8 cellular contexts compared by ENCODE assay signal in genomic region chr20:25697132-25697446, GRCh38. TPM values are rescaled to one million over a fixed set of nuclear protein-coding genes. Genes with fewer than 3 reads are reported as not detected.
DNase-seq lines count a peak whose midpoint lies in the region; ATAC-seq and TF ChIP-seq lines count a peak whose summit lies in the region.

No MANE protein-coding gene starts in this region.

- peaks cover 15% of the 10 kb centered on the region for H3K36me3 Mint-ChIP-seq in activated naive CD4-positive, alpha-beta T cell treated with anti-CD3 and anti-CD28 coated beads, Interleukin-2, amount 50 U/mL, for 24 hours
- H3K36me3 Mint-ChIP-seq in brain (peaks cover 46% of the 10 kb centered on the region), memory B cell (peaks cover 9% of the 10 kb centered on the region)

- TF ChIP-seq EP300 in upper lobe of left lung (IDR thresholded peaks at IDR 0.05), result no peak

- H3K36me3 ChIP-seq in upper lobe of left lung, result no peaks in the 10 kb centered on the region

- ATAC-seq in memory B cell (ENCODE audit: low read depth) (no peak), upper lobe of left lung (ENCODE audit: low FRiP score in 2 of 2) (no peak), GM19467 (IDR thresholded peaks at IDR 0.05; ENCODE audit: unreplicated experiment) (no peak)

- TF ChIP-seq POLR2A in upper lobe of left lung (IDR thresholded peaks at IDR 0.05), result no peak

- H3K27me3 Mint-ChIP-seq in activated naive CD4-positive, alpha-beta T cell treated with anti-CD3 and anti-CD28 coated beads, Interleukin-2, amount 50 U/mL, for 24 hours, result no peaks in the 10 kb centered on the region
- H3K27me3 Mint-ChIP-seq in brain, result no peaks in the 10 kb centered on the region
- H3K27me3 Mint-ChIP-seq in memory B cell, result no peaks in the 10 kb centered on the region

- no peak for TF ChIP-seq CTCF in brain (conservative IDR thresholded peaks at IDR 0.05)
- no peak for TF ChIP-seq CTCF in upper lobe of left lung (IDR thresholded peaks at IDR 0.05)

- H3K27ac Mint-ChIP-seq in activated naive CD4-positive, alpha-beta T cell treated with anti-CD3 and anti-CD28 coated beads, Interleukin-2, amount 50 U/mL, for 24 hours, result peak overlapping the region; percentile 87
- H3K27ac Mint-ChIP-seq in brain, result peak overlapping the region; percentile 96 to 98 (median 97)
- H3K27ac Mint-ChIP-seq in memory B cell, result peak overlapping the region; percentile 91

- whole genome bisulfite sequencing in upper lobe of left lung, 2 donors, result 0 to 1% methylated on average over 3 of the region's 3 CpGs

- peak overlapping the region; percentile 97 for H3K4me3 Mint-ChIP-seq in activated naive CD4-positive, alpha-beta T cell treated with anti-CD3 and anti-CD28 coated beads, Interleukin-2, amount 50 U/mL, for 24 hours
- H3K4me3 Mint-ChIP-seq in brain, result peak overlapping the region; percentile 91 to 98 (median 96)
- peak overlapping the region; percentile 98 for H3K4me3 Mint-ChIP-seq in memory B cell

- H3K9me3 Mint-ChIP-seq in activated naive CD4-positive, alpha-beta T cell treated with anti-CD3 and anti-CD28 coated beads, Interleukin-2, amount 50 U/mL, for 24 hours, result peaks cover 8% of the 10 kb centered on the region
- H3K9me3 Mint-ChIP-seq in brain (peaks cover 22 to 41% (median 30%) of the 10 kb centered on the region in 5 experiments), memory B cell (peaks cover 11% of the 10 kb centered on the region)

- no peaks in the 10 kb centered on the region for H3K27me3 ChIP-seq in upper lobe of left lung

- peaks cover 43% of the 10 kb centered on the region for H3K4me1 Mint-ChIP-seq in activated naive CD4-positive, alpha-beta T cell treated with anti-CD3 and anti-CD28 coated beads, Interleukin-2, amount 50 U/mL, for 24 hours
- H3K4me1 Mint-ChIP-seq in brain (peaks cover 55% of the 10 kb centered on the region), memory B cell (peaks cover 16% of the 10 kb centered on the region)

- peak overlapping the region; percentile 31 to 97 (median 94) for H3K4me3 ChIP-seq in upper lobe of left lung

- peaks cover 0 to 13% (median 0%) of the 10 kb centered on the region in 4 donors for H3K9me3 ChIP-seq in upper lobe of left lung

- peak overlapping the region; percentile 88 to 94 (median 92) for H3K27ac ChIP-seq in upper lobe of left lung

- peaks cover 7 to 20% (median 12%) of the 10 kb centered on the region in 4 donors for H3K4me1 ChIP-seq in upper lobe of left lung

- no peak for DNase-seq in activated naive CD4-positive, alpha-beta T cell (lab: John Stamatoyannopoulos, UW)
- DNase-seq in memory B cell (ENCODE audit: low spot score in 2 of 2), result no peak
- no peak for DNase-seq in upper lobe of left lung
- no peak for DNase-seq in NCI-H1048 (lab: John Stamatoyannopoulos, UW)
- DNase-seq in NCI-H146 treated with DMSO at 0.1 percent for 48 hours (lab: John Stamatoyannopoulos, UW; ENCODE audit: unreplicated experiment), result no peak

RNA-seq across cellular contexts. Expression of gene ZNF337, which starts 0.4 kb away (rescaled TPM):
- polyA plus RNA-seq in brain (ENCODE audit: insufficient read depth, low read depth, low replicate concordance), result 8.1 TPM
- total RNA-seq in upper lobe of left lung, result 10 to 100 TPM; 10.8 to 41.9 (median 14.5) TPM
